Comparison of ENCODE assay signal across 12 cellular contexts in the genomic region with DNA sequence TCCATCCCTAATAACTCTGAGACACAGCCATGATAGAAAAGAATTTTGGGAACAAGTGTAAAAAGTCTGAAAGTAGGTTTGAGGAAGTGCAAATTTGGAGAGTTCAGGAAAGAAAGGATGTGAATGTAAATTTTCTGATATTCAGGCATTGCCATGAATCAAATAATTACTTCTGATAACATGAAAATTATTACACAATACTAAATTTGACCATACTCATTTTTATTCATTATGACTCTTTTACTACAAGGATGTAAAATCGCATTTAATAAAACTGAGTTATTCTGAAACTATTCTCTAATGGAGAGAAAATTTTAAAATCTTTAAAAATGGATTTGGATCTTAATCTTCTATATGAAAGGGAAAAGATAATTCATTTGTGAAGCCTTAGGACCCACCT. TPM values are rescaled to one million over a fixed set of nuclear protein-coding genes. Genes with fewer than 3 reads are reported as not detected.
"Had no signal": no experiment of that assay in that cellular context is flagged by ENCODE, and none has a peak within 500 bp of the region (broad histone marks: within the 10 kb centered on the region; RNA-seq: fewer than 3 reads in every experiment).

No MANE protein-coding gene starts in this region.

- ATAC-seq: GM23338, HCT116 had no signal

- DNase-seq: GM23248, GOT3, H7, H9, HCEC 1CT, HFFc6 had no signal

- H3K9me3 ChIP-seq: HAP-1 had no signal

- H2AFZ ChIP-seq: GM23248, GM23338 had no signal

- H3K4me2 ChIP-seq: GM23338 had no signal

- H3K27ac ChIP-seq: GM23248 had no signal

- H3K36me3 ChIP-seq: HAP-1 had no signal

- H3K4me3 ChIP-seq: GM23248, GM23338, HAP-1 had no signal

- H3K9ac ChIP-seq: GM23248 had no signal

- H3K4me1 ChIP-seq: HAP-1 had no signal

- FAIRE-seq: H1, H54 had no signal

RNA-seq across cellular contexts. Expression of gene NPY2R, which starts 33.8 kb away (rescaled TPM):
- total RNA-seq: GM23248, H4, H7, HFFc6 had no signal
- polyA plus RNA-seq: GM23248 had no signal
